8 cellular contexts compared by ENCODE assay signal in genomic region chr18:3623769-3624545, GRCh38.
A peak's percentile ranks its signal among the peaks of the same experiment; 100 is the strongest.
DNase-seq lines count a peak whose midpoint lies in the region; ATAC-seq and TF ChIP-seq lines count a peak whose summit lies in the region.

No MANE protein-coding gene starts in this region.

- H3K36me3 Mint-ChIP-seq in activated T-helper 2 cell treated with anti-CD3 and anti-CD28 coated beads, Interferon-gamma antibody, Interleukin-2, Interleukin-4, amounts not matched to agents 10 μg/mL and 5 μg/mL and 100 μg/mL, durations not matched to agents 14 hours and 24 hours and 36 hours (ENCODE audit: low read depth), result peaks cover 3% of the 10 kb centered on the region

- intact Hi-C loops in activated T-helper 2 cell treated with anti-CD3 and anti-CD28 coated beads, Interferon-gamma antibody, Interleukin-2, Interleukin-4, amounts not matched to agents 10 μg/mL and 5 μg/mL and 100 μg/mL, durations not matched to agents 14 hours and 24 hours and 36 hours (cut with micrococcal nuclease), result loop anchor here (1.0 to 2.0 kb wide), 5 partner anchors 20 to 173 kb away; no protein-coding TSS in a partner anchor
- intact Hi-C loops in posterior cingulate gyrus (cut with DNase I), result no loop called here

- H3K27me3 Mint-ChIP-seq in activated T-helper 2 cell treated with anti-CD3 and anti-CD28 coated beads, Interferon-gamma antibody, Interleukin-2, Interleukin-4, amounts not matched to agents 10 μg/mL and 5 μg/mL and 100 μg/mL, durations not matched to agents 14 hours and 24 hours and 36 hours (ENCODE audit: low read depth), result no peaks in the 10 kb centered on the region

- no peaks in the 10 kb centered on the region for H3K9me3 Mint-ChIP-seq in activated T-helper 2 cell treated with anti-CD3 and anti-CD28 coated beads, Interferon-gamma antibody, Interleukin-2, Interleukin-4, amounts not matched to agents 10 μg/mL and 5 μg/mL and 100 μg/mL, durations not matched to agents 14 hours and 24 hours and 36 hours

- H3K36me3 ChIP-seq in HUES64 (ENCODE audit: insufficient read depth, low read length), result no peaks in the 10 kb centered on the region
- H3K36me3 ChIP-seq in gastroesophageal sphincter, result no peaks in the 10 kb centered on the region
- no peaks in the 10 kb centered on the region for H3K36me3 ChIP-seq in MM.1S (replicated peaks; ENCODE audit: insufficient read depth, low read length)
- H3K36me3 ChIP-seq in Karpas-422 (ENCODE audit: insufficient read depth, low read length), result no peaks in the 10 kb centered on the region

- no peak for TF ChIP-seq POLR2A in gastroesophageal sphincter (IDR thresholded peaks at IDR 0.05)

- TF ChIP-seq EP300 in gastroesophageal sphincter (IDR thresholded peaks at IDR 0.05), result no peak

- H3K9ac ChIP-seq in HUES64 (ENCODE audit: low read depth, low read length), result peak overlapping the region; percentile 68; the same call in 1 of the 2 replicates
- no peak overlapping the region for H3K9ac ChIP-seq in MM.1S (ENCODE audit: low read length)
- no peak overlapping the region for H3K9ac ChIP-seq in Karpas-422 (ENCODE audit: low read length)

- H3K79me2 ChIP-seq in MM.1S (ENCODE audit: low read length) (no peaks in the 10 kb centered on the region), Karpas-422 (ENCODE audit: low read length) (no peaks in the 10 kb centered on the region)

- H3K4me3 ChIP-seq in HUES64 (ENCODE audit: low read length) (no peak overlapping the region; the same call in 1 of the 2 replicates), gastroesophageal sphincter (peak overlapping the region in 1 of 2 donors; percentile 22), MM.1S (ENCODE audit: low read length) (no peak overlapping the region), Karpas-422 (ENCODE audit: low read length) (no peak overlapping the region)

- TF ChIP-seq CTCF in AG09319 (IDR thresholded peaks at IDR 0.05; ENCODE audit: low read depth, low read length) (no peak), gastroesophageal sphincter (IDR thresholded peaks at IDR 0.05) (no peak), MM.1S (IDR thresholded peaks at IDR 0.05; ENCODE audit: low read length) (no peak)

- peaks cover 37% of the 10 kb centered on the region for H3K4me1 Mint-ChIP-seq in activated T-helper 2 cell treated with anti-CD3 and anti-CD28 coated beads, Interferon-gamma antibody, Interleukin-2, Interleukin-4, amounts not matched to agents 10 μg/mL and 5 μg/mL and 100 μg/mL, durations not matched to agents 14 hours and 24 hours and 36 hours (ENCODE audit: low read depth)

- peak overlapping the region; percentile 89 for H3K27ac ChIP-seq in HUES64 (ENCODE audit: low read depth, low read length)
- H3K27ac ChIP-seq in gastroesophageal sphincter, result peak overlapping the region; percentile 44 to 92 (median 82)
- no peak overlapping the region for H3K27ac ChIP-seq in MM.1S (ENCODE audit: low read length)
- H3K27ac ChIP-seq in Karpas-422 (ENCODE audit: low read length), result no peak overlapping the region

- H3K4me1 ChIP-seq in HUES64 (ENCODE audit: insufficient read depth, low read length) (peaks cover 22% of the 10 kb centered on the region), gastroesophageal sphincter (peaks cover 6 to 43% (median 21%) of the 10 kb centered on the region in 3 donors), MM.1S (ENCODE audit: low read length) (no peaks in the 10 kb centered on the region), Karpas-422 (ENCODE audit: low read length) (0 out of 2 replicates have a peak, but pooled peaks cover 3% of the 10 kb centered on the region)

- DNase-seq in AG09319 (ENCODE audit: extremely low read depth, low read depth), result peak; percentile 90
- no peak for DNase-seq in activated T-helper 2 cell treated with anti-CD3 and anti-CD28 coated beads, Interferon-gamma antibody, Interleukin-2, Interleukin-4, amounts not matched to agents 10 μg/mL and 5 μg/mL and 100 μg/mL, durations not matched to agents 14 hours and 24 hours and 36 hours (ENCODE audit: low spot score)
- peak in 7 of 10 donors; percentile 33 to 87 (median 45) for DNase-seq in posterior cingulate gyrus
- DNase-seq in MM.1S, result no peak
- DNase-seq in Karpas-422, result no peak

- H3K4me2 ChIP-seq in MM.1S (ENCODE audit: low read depth, low read length) (no peak overlapping the region), Karpas-422 (ENCODE audit: low read depth, low read length, poor library complexity, severe bottlenecking) (no peak overlapping the region)

- WGBS in HUES64, result 30% methylated on average over 30 of the region's 30 CpGs
- WGBS in gastroesophageal sphincter (ENCODE audit: low coverage in 1 of 2), 2 donors, result 31 to 38% methylated on average over 16 to 22 of the region's 30 CpGs

- H3K9me3 ChIP-seq in HUES64 (ENCODE audit: insufficient read depth, low read depth, low read length) (no peaks in the 10 kb centered on the region), gastroesophageal sphincter (no peaks in the 10 kb centered on the region), MM.1S (replicated peaks; ENCODE audit: insufficient read depth, low read length) (no peaks in the 10 kb centered on the region), Karpas-422 (ENCODE audit: low read length) (no peaks in the 10 kb centered on the region)

- H3K4me3 Mint-ChIP-seq in activated T-helper 2 cell treated with anti-CD3 and anti-CD28 coated beads, Interferon-gamma antibody, Interleukin-2, Interleukin-4, amounts not matched to agents 10 μg/mL and 5 μg/mL and 100 μg/mL, durations not matched to agents 14 hours and 24 hours and 36 hours (ENCODE audit: low read depth), result peak overlapping the region; percentile 60

- H3F3A ChIP-seq in MM.1S (ENCODE audit: insufficient read depth, low read length), result no peaks in the 10 kb centered on the region

- ATAC-seq in gastroesophageal sphincter, result peak; percentile 77
- ATAC-seq in GM18520 (IDR thresholded peaks at IDR 0.05; ENCODE audit: unreplicated experiment), result no peak

- H3K9me2 ChIP-seq in MM.1S (replicated peaks; ENCODE audit: insufficient read depth, low read length) (no peaks in the 10 kb centered on the region), Karpas-422 (replicated peaks; ENCODE audit: insufficient read depth, low read length) (no peaks in the 10 kb centered on the region)

- H3K27me3 ChIP-seq in HUES64 (ENCODE audit: insufficient read depth, low read length), result no peaks in the 10 kb centered on the region
- no peaks in the 10 kb centered on the region for H3K27me3 ChIP-seq in gastroesophageal sphincter
- 0 out of 2 replicates have a peak, but pooled peaks cover 3% of the 10 kb centered on the region for H3K27me3 ChIP-seq in MM.1S (replicated peaks; ENCODE audit: insufficient read depth, low read length)
- H3K27me3 ChIP-seq in Karpas-422 (ENCODE audit: low read length), result no peaks in the 10 kb centered on the region

- H3K27ac Mint-ChIP-seq in activated T-helper 2 cell treated with anti-CD3 and anti-CD28 coated beads, Interferon-gamma antibody, Interleukin-2, Interleukin-4, amounts not matched to agents 10 μg/mL and 5 μg/mL and 100 μg/mL, durations not matched to agents 14 hours and 24 hours and 36 hours, result peak overlapping the region; percentile 92

- H2AFZ ChIP-seq in MM.1S (ENCODE audit: low read length) (no peak overlapping the region), Karpas-422 (ENCODE audit: low read length) (no peak overlapping the region)

- no peaks in the 10 kb centered on the region for H4K20me1 ChIP-seq in MM.1S (ENCODE audit: insufficient read depth, low read length)
- no peaks in the 10 kb centered on the region for H4K20me1 ChIP-seq in Karpas-422 (ENCODE audit: insufficient read depth, low read depth, low read length)

Comparison
In these comparisons a context has a peak if more than half of its experiments do, and no peak if none do; other contexts are left out.
1. DNase-seq: peak in AG09319 (single experiment) and posterior cingulate gyrus (7 of 10); none in activated T-helper 2 cell treated with anti-CD3 and anti-CD28 coated beads, Interferon-gamma antibody, Interleukin-2, Interleukin-4, amounts not matched to agents 10 μg/mL and 5 μg/mL and 100 μg/mL, durations not matched to agents 14 hours and 24 hours and 36 hours (single experiment), MM.1S (single experiment) and Karpas-422 (single experiment).
2. H3K27ac ChIP-seq: peak in HUES64 (single experiment) and gastroesophageal sphincter (4 of 4); none in MM.1S (single experiment) and Karpas-422 (single experiment).